In genomic region chr1:162580315-162580714, GRCh38 we compare ENCODE assay signal across 25 cellular contexts. TPM values are rescaled to one million over a fixed set of nuclear protein-coding genes. Genes with fewer than 3 reads are reported as not detected.
"Had no signal": no experiment of that assay in that cellular context is flagged by ENCODE, and none has a peak within 500 bp of the region (broad histone marks: within the 10 kb centered on the region; RNA-seq: fewer than 3 reads in every experiment).

No MANE protein-coding gene starts in this region.

- H3K9me3 Mint-ChIP-seq: mesothelial cell of epicardium; naive thymus-derived CD4-positive, alpha-beta T cell; nephron; neural progenitor cell; stimulated activated effector memory CD8-positive, alpha-beta T cell treated with anti-CD3 and anti-CD28 coated beads, Interleukin-12 subunit alpha, Interleukin-12 subunit beta, amount 100 ng/mL, for 72 hours had no signal

- DNase-seq: cortex of kidney; dorsolateral prefrontal cortex; effector CD4-positive, alpha-beta T cell; head of caudate nucleus; kidney; left lung; mesenchymal stem cell; mucosa of descending colon; naive thymus-derived CD4-positive, alpha-beta T cell; stimulated activated CD4-positive, alpha-beta T cell treated with anti-CD3 and anti-CD28 coated beads, Interleukin-2, amount 100 ng/mL, for 24 hours; stimulated activated CD4-positive, alpha-beta T cell treated with anti-CD3 and anti-CD28 coated beads, Interleukin-4, amount 100 ng/mL, for 24 hours; stimulated activated naive CD4-positive, alpha-beta T cell treated with Interleukin-2 at 50 U/mL for 16 hours; stomach; thyroid gland; trophoblast cell had no signal

- H3K27me3 Mint-ChIP-seq: naive thymus-derived CD4-positive, alpha-beta T cell; progenitor cell of endocrine pancreas had no signal

- H3K27ac ChIP-seq: dorsolateral prefrontal cortex, hepatocyte, left lung, neural progenitor cell, parathyroid adenoma, right atrium auricular region, stomach, thyroid gland, vagina had no signal

- H3K36me3 ChIP-seq: neural progenitor cell had no signal

- H3K4me1 Mint-ChIP-seq: mesothelial cell of epicardium; stimulated activated effector memory CD8-positive, alpha-beta T cell treated with anti-CD3 and anti-CD28 coated beads, Interleukin-12 subunit alpha, Interleukin-12 subunit beta, amount 100 ng/mL, for 72 hours had no signal

- H3K9me3 ChIP-seq: left lung, mucosa of descending colon, right atrium auricular region, stomach, thyroid gland, vagina had no signal

- H3K27ac Mint-ChIP-seq: mesothelial cell of epicardium; naive thymus-derived CD4-positive, alpha-beta T cell; nephron; neural progenitor cell; progenitor cell of endocrine pancreas; stimulated activated effector memory CD8-positive, alpha-beta T cell treated with anti-CD3 and anti-CD28 coated beads, Interleukin-12 subunit alpha, Interleukin-12 subunit beta, amount 100 ng/mL, for 72 hours had no signal

- H3K4me3 ChIP-seq: dorsolateral prefrontal cortex, hepatocyte, left lung, mucosa of descending colon, neural progenitor cell, right atrium auricular region, stomach, thyroid gland, vagina had no signal

- ATAC-seq: left lung; mucosa of descending colon; naive thymus-derived CD4-positive, alpha-beta T cell; sciatic nerve; stimulated activated effector memory CD8-positive, alpha-beta T cell treated with anti-CD3 and anti-CD28 coated beads, Interleukin-12 subunit alpha, Interleukin-12 subunit beta, amount 100 ng/mL, for 72 hours had no signal

- H3K27me3 ChIP-seq: dorsolateral prefrontal cortex, hepatocyte, left lung, neural progenitor cell, right atrium auricular region, stomach, thyroid gland, vagina had no signal

- H3K4me1 ChIP-seq: left lung, parathyroid adenoma, right atrium auricular region, thyroid gland, vagina had no signal

- H3K4me3 Mint-ChIP-seq: mesothelial cell of epicardium; naive thymus-derived CD4-positive, alpha-beta T cell; nephron; neural progenitor cell; stimulated activated effector memory CD8-positive, alpha-beta T cell treated with anti-CD3 and anti-CD28 coated beads, Interleukin-12 subunit alpha, Interleukin-12 subunit beta, amount 100 ng/mL, for 72 hours had no signal

RNA-seq across cellular contexts. Expression of gene DDR2, which starts 51.9 kb away (rescaled TPM):
- polyA plus RNA-seq: naive thymus-derived CD4-positive, alpha-beta T cell had no signal
